ENCODE assay signal across 9 cellular contexts in genomic region chr6:37741757-37742400, GRCh38. TPM values are rescaled to one million over a fixed set of nuclear protein-coding genes. Genes with fewer than 3 reads are reported as not detected.
DNase-seq lines count a peak whose midpoint lies in the region; ATAC-seq, FAIRE-seq and TF ChIP-seq lines count a peak whose summit lies in the region.
"Had no signal": no experiment of that assay in that cellular context is flagged by ENCODE, and none has a peak within 500 bp of the region (broad histone marks: within the 10 kb centered on the region; RNA-seq: fewer than 3 reads in every experiment).

No MANE protein-coding gene starts in this region.

- H3K27me3 ChIP-seq in bronchial epithelial cell (ENCODE audit: control insufficient read depth, insufficient read depth, low read length) (peaks cover 2% of the 10 kb centered on the region), lower lobe of right lung (ENCODE audit: low read depth) (peaks cover 10% of the 10 kb centered on the region)

- H3K27ac ChIP-seq in lower lobe of right lung, result no peak overlapping the region

- peak overlapping the region; percentile 46 for H3K4me3 Mint-ChIP-seq in Calu3 (ENCODE audit: low read depth, unreplicated experiment)

- H3K9me3 Mint-ChIP-seq in Calu3 (ENCODE audit: low read depth, unreplicated experiment), result no peaks in the 10 kb centered on the region

- H3K36me3 ChIP-seq in bronchial epithelial cell (ENCODE audit: control insufficient read depth, insufficient read depth, low read length) (no peaks in the 10 kb centered on the region), lower lobe of right lung (no peaks in the 10 kb centered on the region)

- no peaks in the 10 kb centered on the region for H3K4me1 ChIP-seq in lower lobe of right lung

- DNase-seq in Calu3 (peak; percentile 64), bronchial epithelial cell (ENCODE audit: low read depth) (no peak), lower lobe of right lung (no peak), NCI-H2171 (lab: John Stamatoyannopoulos, UW) (no peak)

- peak; percentile 42 to 69 for ATAC-seq in lower lobe of right lung
- no peak for ATAC-seq in GM18520 (IDR thresholded peaks at IDR 0.05; ENCODE audit: unreplicated experiment)
- no peak for ATAC-seq in HG03521 (IDR thresholded peaks at IDR 0.05; ENCODE audit: unreplicated experiment)
- no peak for ATAC-seq in HG03280 (IDR thresholded peaks at IDR 0.05; ENCODE audit: unreplicated experiment)

- no peak for FAIRE-seq in bronchial epithelial cell (lab: Jason Lieb, UNC)
- FAIRE-seq: endometrium had no signal

- CTCF ChIA-PET in Calu3 (lab: Charles Lee), result interaction anchor here (0.5 to 1.4 kb wide), 7 partner anchors 9 to 291 kb away, joined by 3 to 5 read pairs (median 3); no protein-coding TSS in a partner anchor

- no peaks in the 10 kb centered on the region for H3K9me3 ChIP-seq in lower lobe of right lung

- H3K36me3 Mint-ChIP-seq in Calu3 (ENCODE audit: insufficient read depth, unreplicated experiment), result no peaks in the 10 kb centered on the region

- TF ChIP-seq CTCF in Calu3 (IDR thresholded peaks at IDR 0.05; ENCODE audit: unreplicated experiment), result no peak
- TF ChIP-seq CTCF in LNCAP (IDR thresholded peaks at IDR 0.05), result peak; percentile 43; the same call in 1 of the 2 replicates
- peak; percentile 48 for TF ChIP-seq CTCF in bronchial epithelial cell (IDR thresholded peaks at IDR 0.05; ENCODE audit: insufficient read depth, low read length, severe bottlenecking)
- TF ChIP-seq CTCF in lower lobe of right lung (IDR thresholded peaks at IDR 0.05), result peak; percentile 33

- H3K27me3 Mint-ChIP-seq in Calu3 (ENCODE audit: unreplicated experiment), result peaks cover 36% of the 10 kb centered on the region

- peaks cover 10% of the 10 kb centered on the region for H3K4me1 Mint-ChIP-seq in Calu3 (ENCODE audit: low read depth, unreplicated experiment)

- peak overlapping the region; percentile 5 for H3K27ac Mint-ChIP-seq in Calu3 (ENCODE audit: unreplicated experiment)

- no TSS peak for BruUV-seq in Calu3 (replicated peaks; lab: Mats Ljungman, UMichigan)

- intact Hi-C loops in Calu3 (cut with micrococcal nuclease; ENCODE audit: unreplicated experiment) (no loop called here), lower lobe of right lung (cut with DNase I) (no loop called here)

- H3K4me3 ChIP-seq in bronchial epithelial cell (ENCODE audit: low read depth, low read length), result no peak overlapping the region
- H3K4me3 ChIP-seq in lower lobe of right lung, result no peak overlapping the region

RNA-seq across cellular contexts. Expression of gene MDGA1, which starts 44.2 kb away (rescaled TPM):
- 7.0 and 7.2 TPM in 2 replicates for total RNA-seq in Calu3 (2022)
- 0.26 TPM in 2 replicates for total RNA-seq in bronchial epithelial cell
- total RNA-seq in lower lobe of right lung, result 4.0 TPM

Comparison
In these comparisons a context has a peak if more than half of its experiments do, and no peak if none do; other contexts are left out.
1. ATAC-seq: peak in lower lobe of right lung (2 of 2); none in GM18520 (single experiment), HG03521 (single experiment) and HG03280 (single experiment).